ENCODE assay signal across 15 cellular contexts in genomic region chr6:152110878-152111820, GRCh38.
DNase-seq lines count a peak whose midpoint lies in the region; ATAC-seq and TF ChIP-seq lines count a peak whose summit lies in the region.
"Had no signal": no experiment of that assay in that cellular context is flagged by ENCODE, and none has a peak within 500 bp of the region (broad histone marks: within the 10 kb centered on the region; RNA-seq: fewer than 3 reads in every experiment).

No MANE protein-coding gene starts in this region.

- H3K27me3 Mint-ChIP-seq in activated naive CD8-positive, alpha-beta T cell treated with anti-CD3 and anti-CD28 coated beads, Interleukin-2, amount 50 U/mL, for 24 hours = peaks cover 3% of the 10 kb centered on the region
- H3K27me3 Mint-ChIP-seq in endodermal cell (ENCODE audit: insufficient read depth) = no peaks in the 10 kb centered on the region

- H3K4me3 Mint-ChIP-seq in activated naive CD8-positive, alpha-beta T cell treated with anti-CD3 and anti-CD28 coated beads, Interleukin-2, amount 50 U/mL, for 24 hours = no peak overlapping the region
- no peak overlapping the region for H3K4me3 Mint-ChIP-seq in endodermal cell
- H3K4me3 Mint-ChIP-seq: activated T-helper 17 cell treated with anti-CD3 and anti-CD28 coated beads, Interleukin-2, amount 50 U/mL, for 72 hours; CD8-positive, alpha-beta T cell; H9 had no signal

- H3K4me3 ChIP-seq in astrocyte of the spinal cord (ENCODE audit: low read depth, low read length) (no peak overlapping the region), right atrium auricular region (no peak overlapping the region), skeletal muscle satellite cell (ENCODE audit: low read length) (no peak overlapping the region), WERI-Rb-1 (ENCODE audit: low read depth, low read length) (no peak overlapping the region), endodermal cell (ENCODE audit: low read length) (no peak overlapping the region)

- H3K27ac Mint-ChIP-seq in activated naive CD8-positive, alpha-beta T cell treated with anti-CD3 and anti-CD28 coated beads, Interleukin-2, amount 50 U/mL, for 24 hours = no peak overlapping the region
- H3K27ac Mint-ChIP-seq in endodermal cell = no peak overlapping the region
- H3K27ac Mint-ChIP-seq: activated T-helper 17 cell treated with anti-CD3 and anti-CD28 coated beads, Interleukin-2, amount 50 U/mL, for 72 hours; CD8-positive, alpha-beta T cell; H9 had no signal

- DNase-seq in GM04503 (ENCODE audit: low read depth) (peak; percentile 44), astrocyte of the spinal cord (ENCODE audit: low read depth, low spot score) (peak; percentile 35), right atrium auricular region (ENCODE audit: low spot score) (no peak), NCI-H1694 treated with DMSO at 0.1 percent for 48 hours (lab: John Stamatoyannopoulos, UW) (no peak), WERI-Rb-1 (no peak), endodermal cell (no peak)
- DNase-seq in activated naive CD8-positive, alpha-beta T cell treated with anti-CD3 and anti-CD28 coated beads, Interleukin-2, amount 50 U/mL, for 24 hours = no peak
- DNase-seq: activated CD4-positive, CD25-positive, alpha-beta regulatory T cell treated with anti-CD3 and anti-CD28 coated beads, Interleukin-2, amount 50 U/mL, for 72 hours; CD8-positive, alpha-beta T cell; cerebellar nuclear complex; H9; NCI-H1105 treated with DMSO at 0.1 percent for 48 hours; NCI-H774 had no signal

- H3K27me3 ChIP-seq in right atrium auricular region = no peaks in the 10 kb centered on the region
- H3K27me3 ChIP-seq in skeletal muscle satellite cell (ENCODE audit: control insufficient read depth, insufficient read depth, low read length) = no peaks in the 10 kb centered on the region
- no peaks in the 10 kb centered on the region for H3K27me3 ChIP-seq in WERI-Rb-1 (ENCODE audit: insufficient read depth, low read depth, severe bottlenecking)
- H3K27me3 ChIP-seq in endodermal cell (ENCODE audit: control insufficient read depth, insufficient read depth, low read length, poor library complexity, severe bottlenecking) = no peaks in the 10 kb centered on the region

- H3K9me3 Mint-ChIP-seq in activated naive CD8-positive, alpha-beta T cell treated with anti-CD3 and anti-CD28 coated beads, Interleukin-2, amount 50 U/mL, for 24 hours = no peaks in the 10 kb centered on the region
- H3K9me3 Mint-ChIP-seq in endodermal cell = no peaks in the 10 kb centered on the region
- H3K9me3 Mint-ChIP-seq: activated T-helper 17 cell treated with anti-CD3 and anti-CD28 coated beads, Interleukin-2, amount 50 U/mL, for 72 hours; CD8-positive, alpha-beta T cell; H9 had no signal

- TF ChIP-seq CTCF in astrocyte of the spinal cord (IDR thresholded peaks at IDR 0.05; ENCODE audit: low read depth, low read length) (no peak), right atrium auricular region (IDR thresholded peaks at IDR 0.05) (no peak), WERI-Rb-1 (IDR thresholded peaks at IDR 0.05; ENCODE audit: low read depth, low read length) (no peak), endodermal cell (conservative IDR thresholded peaks at IDR 0.05) (no peak)

- no peak for ATAC-seq in activated naive CD8-positive, alpha-beta T cell treated with anti-CD3 and anti-CD28 coated beads, Interleukin-2, amount 50 U/mL, for 24 hours
- ATAC-seq: activated T-helper 17 cell treated with anti-CD3 and anti-CD28 coated beads, Interleukin-2, amount 50 U/mL, for 72 hours; CD8-positive, alpha-beta T cell had no signal

- H3K27ac ChIP-seq in right atrium auricular region (peak overlapping the region; percentile 52 to 71), WERI-Rb-1 (no peak overlapping the region), endodermal cell (ENCODE audit: low read depth, low read length) (no peak overlapping the region)

- no peaks in the 10 kb centered on the region for H3K36me3 Mint-ChIP-seq in activated naive CD8-positive, alpha-beta T cell treated with anti-CD3 and anti-CD28 coated beads, Interleukin-2, amount 50 U/mL, for 24 hours (ENCODE audit: low read depth)
- no peaks in the 10 kb centered on the region for H3K36me3 Mint-ChIP-seq in endodermal cell (ENCODE audit: low read depth)
- H3K36me3 Mint-ChIP-seq: CD8-positive, alpha-beta T cell had no signal

- no peaks in the 10 kb centered on the region for H3K9me3 ChIP-seq in right atrium auricular region
- H3K9me3 ChIP-seq in skeletal muscle satellite cell (replicated peaks; ENCODE audit: low read length) = no peaks in the 10 kb centered on the region
- peaks cover 2% of the 10 kb centered on the region for H3K9me3 ChIP-seq in WERI-Rb-1 (ENCODE audit: severe bottlenecking)
- no peaks in the 10 kb centered on the region for H3K9me3 ChIP-seq in endodermal cell (ENCODE audit: control insufficient read depth, low read length)

- no peaks in the 10 kb centered on the region for H3K4me1 Mint-ChIP-seq in activated naive CD8-positive, alpha-beta T cell treated with anti-CD3 and anti-CD28 coated beads, Interleukin-2, amount 50 U/mL, for 24 hours
- peaks cover 6% of the 10 kb centered on the region for H3K4me1 Mint-ChIP-seq in endodermal cell
- H3K4me1 Mint-ChIP-seq: activated T-helper 17 cell treated with anti-CD3 and anti-CD28 coated beads, Interleukin-2, amount 50 U/mL, for 72 hours had no signal

- no peaks in the 10 kb centered on the region for H3K36me3 ChIP-seq in right atrium auricular region
- no peaks in the 10 kb centered on the region for H3K36me3 ChIP-seq in skeletal muscle satellite cell (ENCODE audit: insufficient read depth, low read length)
- H3K36me3 ChIP-seq in WERI-Rb-1 = no peaks in the 10 kb centered on the region
- no peaks in the 10 kb centered on the region for H3K36me3 ChIP-seq in endodermal cell (ENCODE audit: control insufficient read depth, insufficient read depth, low read length)

- peaks cover 0 to 20% of the 10 kb centered on the region in 2 donors for H3K4me1 ChIP-seq in right atrium auricular region
- H3K4me1 ChIP-seq in skeletal muscle satellite cell (ENCODE audit: control insufficient read depth, insufficient read depth, low read length) = peaks cover 28% of the 10 kb centered on the region
- peaks cover 5% of the 10 kb centered on the region for H3K4me1 ChIP-seq in endodermal cell (ENCODE audit: control insufficient read depth, insufficient read depth, low read length)

- in situ Hi-C loops in astrocyte of the spinal cord (cut with HindIII; ENCODE audit: low sequenced_read_pairs) = no loop called here

- H3K9ac ChIP-seq in skeletal muscle satellite cell (ENCODE audit: low read depth, low read length) (no peak overlapping the region), endodermal cell (ENCODE audit: extremely low read depth, low read length, poor library complexity, severe bottlenecking) (no peak overlapping the region)

- H3K4me2 ChIP-seq in skeletal muscle satellite cell (ENCODE audit: low read length) = peak overlapping the region; percentile 22

- 90 to 92% methylated on average over 15 to 20 of the region's 20 CpGs for WGBS in endodermal cell (ENCODE audit: insufficient coverage in 1 of 2, insufficient read length in 1 of 2), 2 experiments

Comparison
In these comparisons a context has a peak if more than half of its experiments do, and no peak if none do; other contexts are left out.
1. DNase-seq: peak in GM04503 (single experiment) and astrocyte of the spinal cord (single experiment); none in right atrium auricular region (single experiment), NCI-H1694 treated with DMSO at 0.1 percent for 48 hours (single experiment), WERI-Rb-1 (single experiment), activated naive CD8-positive, alpha-beta T cell treated with anti-CD3 and anti-CD28 coated beads, Interleukin-2, amount 50 U/mL, for 24 hours (single experiment) and endodermal cell (single experiment).
2. H3K27ac ChIP-seq: peak in right atrium auricular region (2 of 2); none in WERI-Rb-1 (single experiment) and endodermal cell (single experiment).